In the genomic region with DNA sequence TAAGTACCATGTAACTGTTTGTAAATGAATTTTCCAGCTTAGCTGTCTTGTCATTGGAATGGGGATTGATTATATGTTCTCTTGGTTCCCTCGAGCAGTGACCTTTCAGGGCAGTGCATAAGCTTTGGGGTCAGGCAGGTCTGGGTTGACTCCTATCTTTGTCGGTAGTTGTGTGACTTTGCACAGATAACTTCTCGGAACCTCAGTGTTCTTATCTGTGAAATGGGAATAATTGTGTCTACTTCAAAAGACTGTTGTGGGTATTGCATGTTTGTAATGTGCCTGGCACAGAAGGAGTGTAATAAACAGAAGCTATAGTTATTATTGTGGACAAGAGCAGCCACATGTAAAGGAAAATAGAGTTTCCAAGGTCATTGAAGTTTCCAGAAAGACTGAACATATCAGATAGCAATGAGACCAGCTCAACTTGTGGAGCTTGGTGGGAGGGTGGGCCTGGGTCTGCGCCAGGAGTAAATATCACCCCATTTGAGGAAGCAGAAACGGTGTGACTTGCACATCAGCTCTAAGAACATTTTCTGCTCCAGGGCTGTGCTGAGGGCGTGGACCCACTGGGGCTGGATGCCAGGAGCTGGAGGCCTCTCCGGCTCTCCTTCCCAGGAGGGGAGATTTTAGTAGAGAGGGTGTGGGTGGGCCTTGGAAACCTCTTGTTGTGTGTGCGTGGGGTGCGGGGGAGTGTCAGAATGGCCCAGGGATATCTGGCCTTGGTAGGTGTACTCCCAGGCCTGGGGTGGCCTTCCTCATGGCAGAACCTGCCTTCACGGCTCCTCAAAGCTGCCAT, we compare ENCODE assay signal across 11 cellular contexts. TPM values are rescaled to one million over a fixed set of nuclear protein-coding genes. Genes with fewer than 3 reads are reported as not detected.
DNase-seq lines count a peak whose midpoint lies in the region; ATAC-seq and TF ChIP-seq lines count a peak whose summit lies in the region.
"Had no signal": no experiment of that assay in that cellular context is flagged by ENCODE, and none has a peak within 500 bp of the region (broad histone marks: within the 10 kb centered on the region; RNA-seq: fewer than 3 reads in every experiment).

No MANE protein-coding gene starts in this region.

- no peaks in the 10 kb centered on the region for H3K36me3 Mint-ChIP-seq in activated T-cell treated with anti-CD3 and anti-CD28 coated beads, Interleukin-2, amount 50 U/mL, for 24 hours (ENCODE audit: low read depth)

- H3K4me3 ChIP-seq in PC-9: no peak overlapping the region
- no peak overlapping the region for H3K4me3 ChIP-seq in esophagus (ENCODE audit: low read depth in 1 of 2, low read length in 2 of 2)
- H3K4me3 ChIP-seq in mucosa of descending colon: no peak overlapping the region
- peak overlapping the region in 1 of 4 donors; percentile 10 for H3K4me3 ChIP-seq in upper lobe of left lung

- H3K4me2 ChIP-seq in PC-9: peak overlapping the region; percentile 49

- peaks cover 42% of the 10 kb centered on the region; the same call in 1 of the 2 replicates for H3F3A ChIP-seq in PC-9 (ENCODE audit: insufficient read depth, low read depth)

- H3K27me3 Mint-ChIP-seq in activated T-cell treated with anti-CD3 and anti-CD28 coated beads, Interleukin-2, amount 50 U/mL, for 24 hours: no peaks in the 10 kb centered on the region
- H3K27me3 Mint-ChIP-seq: activated naive CD8-positive, alpha-beta T cell treated with anti-CD3 and anti-CD28 coated beads, Interleukin-2, amount 50 U/mL, for 24 hours had no signal

- H3K36me3 ChIP-seq in PC-9 (ENCODE audit: low read depth) (no peaks in the 10 kb centered on the region), esophagus (ENCODE audit: control insufficient read depth in 2 of 2, insufficient read depth in 2 of 2, low read length in 1 of 2) (no peaks in the 10 kb centered on the region), mucosa of descending colon (ENCODE audit: low read depth) (no peaks in the 10 kb centered on the region), upper lobe of left lung (no peaks in the 10 kb centered on the region)

- WGBS in esophagus, 2 donors: 47 to 56% methylated on average over 9 to 10 of the region's 10 CpGs
- 52 to 57% methylated on average over 10 of the region's 10 CpGs for WGBS in upper lobe of left lung, 2 donors

- H3K79me2 ChIP-seq in PC-9 (ENCODE audit: low read depth): no peaks in the 10 kb centered on the region

- peaks cover 45% of the 10 kb centered on the region for H3K4me1 Mint-ChIP-seq in activated T-cell treated with anti-CD3 and anti-CD28 coated beads, Interleukin-2, amount 50 U/mL, for 24 hours (ENCODE audit: low read depth)

- CTCF ChIA-PET in PC-9 (lab: Charles Lee): interaction anchor here (0.5 to 1.5 kb wide), 16 partner anchors 15 to 1786 kb away, joined by 3 to 16 read pairs (median 4); no protein-coding TSS in a partner anchor

- H3K27ac Mint-ChIP-seq in activated T-cell treated with anti-CD3 and anti-CD28 coated beads, Interleukin-2, amount 50 U/mL, for 24 hours: no peak overlapping the region
- H3K27ac Mint-ChIP-seq: activated naive CD8-positive, alpha-beta T cell treated with anti-CD3 and anti-CD28 coated beads, Interleukin-2, amount 50 U/mL, for 24 hours had no signal

- no TSS peak for BruUV-seq in PC-9 (replicated peaks; lab: Mats Ljungman, UMichigan)

- POLR2A ChIA-PET in PC-9 (lab: Charles Lee; ENCODE audit: unreplicated experiment): interaction anchor here (0.5 to 0.9 kb wide), 7 partner anchors 29 to 928 kb away, joined by 5 to 15 read pairs (median 5); no protein-coding TSS in a partner anchor

- no peak overlapping the region for H2AFZ ChIP-seq in PC-9

- no peaks in the 10 kb centered on the region for H4K20me1 ChIP-seq in PC-9 (ENCODE audit: insufficient read depth)

- H3K4me1 ChIP-seq in PC-9 (replicated peaks; ENCODE audit: insufficient read depth) (peaks cover 42% of the 10 kb centered on the region), esophagus (ENCODE audit: control insufficient read depth in 2 of 2, insufficient read depth in 2 of 2, low read length in 1 of 2) (peaks cover 3 to 5% of the 10 kb centered on the region in 2 donors), mucosa of descending colon (ENCODE audit: low read depth) (peaks cover 17% of the 10 kb centered on the region), upper lobe of left lung (peaks cover 42 to 71% (median 59%) of the 10 kb centered on the region in 4 donors)

- no peaks in the 10 kb centered on the region for H3K9me2 ChIP-seq in PC-9 (ENCODE audit: insufficient read depth)

- no peak for ATAC-seq in mucosa of descending colon
- peak in 1 of 2 donors; percentile 11 for ATAC-seq in upper lobe of left lung (ENCODE audit: low FRiP score in 2 of 2)
- ATAC-seq: activated naive CD8-positive, alpha-beta T cell treated with anti-CD3 and anti-CD28 coated beads, Interleukin-2, amount 50 U/mL, for 24 hours; left lobe of liver had no signal

- TF ChIP-seq CTCF in PC-9 (conservative IDR thresholded peaks at IDR 0.05) (no peak), mucosa of descending colon (IDR thresholded peaks at IDR 0.05) (no peak), upper lobe of left lung (IDR thresholded peaks at IDR 0.05) (no peak)

- H3K27ac ChIP-seq in PC-9 (peak overlapping the region; percentile 21), esophagus (ENCODE audit: low read depth in 2 of 2, low read length in 1 of 2) (peak overlapping the region; percentile 92 to 97), upper lobe of left lung (peak overlapping the region; percentile 88 to 98 (median 92))

- intact Hi-C loops in PC-9 (cut with micrococcal nuclease; ENCODE audit: unreplicated experiment): loop anchor here (10.0 kb wide), 1 partner anchor 414 kb away; a partner anchor contains a TSS
- intact Hi-C loops in mucosa of descending colon (cut with DNase I, micrococcal nuclease): loop anchor here in 1 of 2 donors (5.0 kb wide), 1 partner anchor 171 kb away; a partner anchor contains a TSS

- TF ChIP-seq POLR2A in upper lobe of left lung (IDR thresholded peaks at IDR 0.05): no peak

- TF ChIP-seq EP300 in upper lobe of left lung (IDR thresholded peaks at IDR 0.05): peak in 1 of 4 donors; percentile 42

- no peaks in the 10 kb centered on the region for H3K9me3 ChIP-seq in PC-9 (ENCODE audit: insufficient read depth, low read depth)
- no peaks in the 10 kb centered on the region for H3K9me3 ChIP-seq in esophagus (ENCODE audit: control insufficient read depth in 2 of 2, insufficient read depth in 1 of 2, low read depth in 1 of 2, low read length in 1 of 2)
- H3K9me3 ChIP-seq in mucosa of descending colon: no peaks in the 10 kb centered on the region
- H3K9me3 ChIP-seq in upper lobe of left lung: no peaks in the 10 kb centered on the region

- H3K27me3 ChIP-seq in PC-9 (ENCODE audit: insufficient read depth, low read depth) (no peaks in the 10 kb centered on the region), esophagus (ENCODE audit: control insufficient read depth in 1 of 2, insufficient read depth in 2 of 2, low read length in 2 of 2) (no peaks in the 10 kb centered on the region), upper lobe of left lung (no peaks in the 10 kb centered on the region)

- DNase-seq in PC-9: peak; percentile 47 to 48
- DNase-seq in mucosa of descending colon: peak in 2 of 3 donors; percentile 54 to 70
- DNase-seq in upper lobe of left lung: peak; percentile 39 to 90
- DNase-seq in activated T-cell treated with anti-CD3 and anti-CD28 coated beads, Interleukin-2, amount 50 U/mL, for 24 hours: no peak
- no peak for DNase-seq in globus pallidus (ENCODE audit: low spot score)
- DNase-seq in RPMI8226: no peak
- DNase-seq: activated naive CD8-positive, alpha-beta T cell treated with anti-CD3 and anti-CD28 coated beads, Interleukin-2, amount 50 U/mL, for 24 hours; DMS 273 treated with DMSO at 0.1 percent for 48 hours; NCI-H2227 treated with DMSO at 0.1 percent for 48 hours had no signal

- no peak overlapping the region for H3K4me3 Mint-ChIP-seq in activated T-cell treated with anti-CD3 and anti-CD28 coated beads, Interleukin-2, amount 50 U/mL, for 24 hours
- H3K4me3 Mint-ChIP-seq: activated naive CD8-positive, alpha-beta T cell treated with anti-CD3 and anti-CD28 coated beads, Interleukin-2, amount 50 U/mL, for 24 hours had no signal

- H3K9me3 Mint-ChIP-seq in activated T-cell treated with anti-CD3 and anti-CD28 coated beads, Interleukin-2, amount 50 U/mL, for 24 hours: no peaks in the 10 kb centered on the region
- H3K9me3 Mint-ChIP-seq: activated naive CD8-positive, alpha-beta T cell treated with anti-CD3 and anti-CD28 coated beads, Interleukin-2, amount 50 U/mL, for 24 hours had no signal

RNA-seq across cellular contexts. Expression of a gene that starts 19.8 kb away (rescaled TPM):
- total RNA-seq in PC-9 (2021) (84.6 and 154 TPM in 2 replicates), mucosa of descending colon (100 to 1,000 TPM; 163 to 292 (median 243) TPM), upper lobe of left lung (1,000 to 10,000 TPM in 1 of 6 donors, 100 to 1,000 TPM in 5; 386 to 1,146 (median 633) TPM)
- polyA plus RNA-seq in esophagus: 100 to 1,000 TPM in 1 of 2 donors, 10 to 100 TPM in 1; 99.5 to 102 TPM

Comparison
In these comparisons a context has a peak if more than half of its experiments do, and no peak if none do; other contexts are left out.
1. DNase-seq: peak in PC-9 (2 of 2), mucosa of descending colon (2 of 3) and upper lobe of left lung (2 of 2); none in activated T-cell treated with anti-CD3 and anti-CD28 coated beads, Interleukin-2, amount 50 U/mL, for 24 hours (single experiment), globus pallidus (single experiment) and RPMI8226 (single experiment).
2. H3K27ac ChIP-seq: peak in every context shown above with its lines; median percentile 94 in esophagus; 92 in upper lobe of left lung; 21 in PC-9.